8 cellular contexts compared by ENCODE assay signal in genomic region chr3:14508966-14509795, GRCh38. TPM values are rescaled to one million over a fixed set of nuclear protein-coding genes. Genes with fewer than 3 reads are reported as not detected.
A peak's percentile ranks its signal among the peaks of the same experiment; 100 is the strongest.
DNase-seq lines count a peak whose midpoint lies in the region; ATAC-seq, FAIRE-seq and TF ChIP-seq lines count a peak whose summit lies in the region.

No MANE protein-coding gene starts in this region.

- H3K4me3 ChIP-seq in CD4-positive, CD25-positive, alpha-beta regulatory T cell (ENCODE audit: low read depth, low read length): no peak overlapping the region

- peak overlapping the region in 1 of 4 donors; percentile 31 for H3K4me3 Mint-ChIP-seq in CD4-positive, CD25-positive, alpha-beta regulatory T cell
- H3K4me3 Mint-ChIP-seq in naive thymus-derived CD8-positive, alpha-beta T cell: peak overlapping the region in 2 of 10 donors; percentile 18 to 34

- no peak overlapping the region for H3K27ac ChIP-seq in CD4-positive, CD25-positive, alpha-beta regulatory T cell (ENCODE audit: insufficient read depth, low read length, poor library complexity, severe bottlenecking)

- H3K27ac Mint-ChIP-seq in CD4-positive, CD25-positive, alpha-beta regulatory T cell: peak overlapping the region in 1 of 3 donors; percentile 95
- H3K27ac Mint-ChIP-seq in naive thymus-derived CD8-positive, alpha-beta T cell: peak overlapping the region in 1 of 10 donors; percentile 76

- no peaks in the 10 kb centered on the region for H3K4me1 ChIP-seq in CD4-positive, CD25-positive, alpha-beta regulatory T cell (ENCODE audit: control insufficient read depth, insufficient read depth, low read length, poor library complexity, severe bottlenecking)

- DNase-seq in CD4-positive, CD25-positive, alpha-beta regulatory T cell: peak; percentile 31 to 44 (median 39)
- DNase-seq in H54 (ENCODE audit: insufficient read length, low spot score) (peak; percentile 72), NCI-H774 (lab: John Stamatoyannopoulos, UW) (peak; percentile 24), erythroblast (lab: John Stamatoyannopoulos, UW) (peak; percentile 45 to 71)
- DNase-seq in activated CD8-positive, alpha-beta memory T cell treated with anti-CD3 and anti-CD28 coated beads, Interleukin-2, amount 50 U/mL, for 48 hours: peak; percentile 98
- peak; percentile 31 to 80 (median 56) for DNase-seq in naive thymus-derived CD8-positive, alpha-beta T cell
- DNase-seq in stimulated activated naive CD4-positive, alpha-beta T cell treated with Interleukin-2 at 50 U/mL for 16 hours (lab: John Stamatoyannopoulos, UW): peak; percentile 63

- H3K36me3 Mint-ChIP-seq in CD4-positive, CD25-positive, alpha-beta regulatory T cell: no peaks in the 10 kb centered on the region
- no peaks in the 10 kb centered on the region for H3K36me3 Mint-ChIP-seq in naive thymus-derived CD8-positive, alpha-beta T cell

- H3K27me3 ChIP-seq in CD4-positive, CD25-positive, alpha-beta regulatory T cell (ENCODE audit: control insufficient read depth, insufficient read depth, low read length): no peaks in the 10 kb centered on the region

- peaks cover 0 to 3% (median 0%) of the 10 kb centered on the region in 7 donors for H3K9me3 Mint-ChIP-seq in CD4-positive, CD25-positive, alpha-beta regulatory T cell
- peaks cover 0 to 6% (median 0%) of the 10 kb centered on the region in 9 donors for H3K9me3 Mint-ChIP-seq in naive thymus-derived CD8-positive, alpha-beta T cell

- POLR2A ChIA-PET in naive thymus-derived CD8-positive, alpha-beta T cell (lab: Charles Lee): no interaction called here

- no peak for FAIRE-seq in H54 (lab: Jason Lieb, UNC)

- H3K27me3 Mint-ChIP-seq in CD4-positive, CD25-positive, alpha-beta regulatory T cell: no peaks in the 10 kb centered on the region
- peaks cover 0 to 8% (median 2%) of the 10 kb centered on the region in 5 donors for H3K27me3 Mint-ChIP-seq in naive thymus-derived CD8-positive, alpha-beta T cell

- peaks cover 0 to 4% (median 0%) of the 10 kb centered on the region in 4 donors for H3K4me1 Mint-ChIP-seq in CD4-positive, CD25-positive, alpha-beta regulatory T cell
- peaks cover 0 to 11% (median 5%) of the 10 kb centered on the region in 4 donors for H3K4me1 Mint-ChIP-seq in naive thymus-derived CD8-positive, alpha-beta T cell

- H3K36me3 ChIP-seq in CD4-positive, CD25-positive, alpha-beta regulatory T cell (ENCODE audit: control insufficient read depth, insufficient read depth, low read length): no peaks in the 10 kb centered on the region

- ATAC-seq in CD4-positive, CD25-positive, alpha-beta regulatory T cell (ENCODE audit: low read depth in 2 of 2): peak; percentile 24 to 38
- ATAC-seq in naive thymus-derived CD8-positive, alpha-beta T cell: peak; percentile 66 to 71
- ATAC-seq in HG02763 (IDR thresholded peaks at IDR 0.05; ENCODE audit: unreplicated experiment): no peak

- H3K9me3 ChIP-seq in CD4-positive, CD25-positive, alpha-beta regulatory T cell (ENCODE audit: control insufficient read depth in 2 of 2, low read length in 2 of 2): no peaks in the 10 kb centered on the region

- no peak for TF ChIP-seq POLR2A in H54 (IDR thresholded peaks at IDR 0.05; ENCODE audit: low read depth, low read length)
- no peak for TF ChIP-seq POLR2A in erythroblast (IDR thresholded peaks at IDR 0.05; ENCODE audit: low read length)

RNA-seq across cellular contexts. Expression of gene GRIP2, which starts 31.0 kb away (rescaled TPM):
- total RNA-seq in CD4-positive, CD25-positive, alpha-beta regulatory T cell: not detected
- under 1 TPM in 1 of 4 donors, not detected in 3; 0.18 TPM for polyA plus RNA-seq in CD4-positive, CD25-positive, alpha-beta regulatory T cell
- not detected for total RNA-seq in naive thymus-derived CD8-positive, alpha-beta T cell
- polyA plus RNA-seq in naive thymus-derived CD8-positive, alpha-beta T cell: not detected

Comparison
In these comparisons a context has a peak if more than half of its experiments do, and no peak if none do; other contexts are left out.
1. DNase-seq: peak in every context shown above with its lines; median percentile 98 in activated CD8-positive, alpha-beta memory T cell treated with anti-CD3 and anti-CD28 coated beads, Interleukin-2, amount 50 U/mL, for 48 hours; 72 in H54; 63 in stimulated activated naive CD4-positive, alpha-beta T cell treated with Interleukin-2 at 50 U/mL for 16 hours; 58 in erythroblast; 56 in naive thymus-derived CD8-positive, alpha-beta T cell; 39 in CD4-positive, CD25-positive, alpha-beta regulatory T cell; 24 in NCI-H774.